ENCODE assay signal across 8 cellular contexts in genomic region chr6:27472617-27473400, GRCh38. TPM values are rescaled to one million over a fixed set of nuclear protein-coding genes. Genes with fewer than 3 reads are reported as not detected.
DNase-seq lines count a peak whose midpoint lies in the region; ATAC-seq and TF ChIP-seq lines count a peak whose summit lies in the region.

TSS of gene ZNF184 (minus strand) at chr6:27473105. CDS start at chr6:27472294, 811 bp downstream.

- TF ChIP-seq CTCF in CD4-positive, alpha-beta T cell (IDR thresholded peaks at IDR 0.05) = no peak
- TF ChIP-seq CTCF in lower leg skin (IDR thresholded peaks at IDR 0.05) = no peak

- peak within 1 kb of the TSS; percentile 88 for H3K27ac ChIP-seq in CD4-positive, alpha-beta T cell (ENCODE audit: low read depth, low read length)
- peak within 1 kb of the TSS; percentile 96 for H3K27ac ChIP-seq in duodenal mucosa (ENCODE audit: low read depth, low read length)

- peaks cover 3 to 6% of the 10 kb centered on the region in 2 donors for H3K36me3 ChIP-seq in duodenal mucosa (ENCODE audit: control insufficient read depth in 1 of 2, insufficient read depth in 2 of 2, low read length in 2 of 2)

- H3K36me3 Mint-ChIP-seq in CD4-positive, alpha-beta T cell (ENCODE audit: low read depth) = peaks cover 41% of the 10 kb centered on the region
- H3K36me3 Mint-ChIP-seq in activated CD4-positive, alpha-beta memory T cell treated with anti-CD3 and anti-CD28 coated beads for 36 hours = peaks cover 28% of the 10 kb centered on the region

- peak within 1 kb of the TSS; percentile 88 for H3K4me3 Mint-ChIP-seq in CD4-positive, alpha-beta T cell
- H3K4me3 Mint-ChIP-seq in activated CD4-positive, alpha-beta memory T cell treated with anti-CD3 and anti-CD28 coated beads for 36 hours = peak within 1 kb of the TSS; percentile 86

- peak within 1 kb of the TSS; percentile 91 for H3K27ac Mint-ChIP-seq in CD4-positive, alpha-beta T cell
- peak within 1 kb of the TSS; percentile 97 for H3K27ac Mint-ChIP-seq in activated CD4-positive, alpha-beta memory T cell treated with anti-CD3 and anti-CD28 coated beads for 36 hours

- H3K9ac ChIP-seq in duodenal mucosa (ENCODE audit: low read depth in 1 of 2, low read length in 2 of 2) = peak within 1 kb of the TSS; percentile 82 to 94

- POLR2A ChIA-PET in CD4-positive, alpha-beta T cell (lab: Charles Lee) = interaction anchor here (0.7 to 2.2 kb wide), 35 partner anchors 8 to 1532 kb away, joined by 3 to 20 read pairs (median 5); partner anchors contain the start of genes ZNF311 and ZNF391
- POLR2A ChIA-PET in activated CD4-positive, alpha-beta memory T cell treated with anti-CD3 and anti-CD28 coated beads for 36 hours (lab: Charles Lee) = interaction anchor here (0.7 to 1.2 kb wide), 3 partner anchors 23 to 295 kb away, joined by 3 to 4 read pairs (median 3); partner anchors contain the start of gene ZNF391

- H3K4me1 Mint-ChIP-seq in CD4-positive, alpha-beta T cell (ENCODE audit: low read depth) = peaks cover 53% of the 10 kb centered on the region
- peaks cover 43% of the 10 kb centered on the region for H3K4me1 Mint-ChIP-seq in activated CD4-positive, alpha-beta memory T cell treated with anti-CD3 and anti-CD28 coated beads for 36 hours (ENCODE audit: low read depth)

- peak within 1 kb of the TSS; percentile 94 to 100 for H3K4me3 ChIP-seq in duodenal mucosa (ENCODE audit: low read depth in 1 of 2, low read length in 2 of 2)
- peak within 1 kb of the TSS; percentile 97 for H3K4me3 ChIP-seq in lower leg skin (ENCODE audit: low read depth, poor library complexity, severe bottlenecking)

- no peaks in the 10 kb centered on the region for H3K27me3 Mint-ChIP-seq in CD4-positive, alpha-beta T cell
- H3K27me3 Mint-ChIP-seq in activated CD4-positive, alpha-beta memory T cell treated with anti-CD3 and anti-CD28 coated beads for 36 hours = no peaks in the 10 kb centered on the region

- peaks cover 11 to 13% of the 10 kb centered on the region in 2 donors for H3K4me1 ChIP-seq in duodenal mucosa (ENCODE audit: control insufficient read depth in 1 of 2, insufficient read depth in 2 of 2, low read length in 2 of 2)

- CTCF ChIA-PET in CD4-positive, alpha-beta T cell (lab: Charles Lee) = interaction anchor here (0.6 to 2.4 kb wide), 6 partner anchors 46 to 346 kb away, joined by 3 to 9 read pairs (median 5); no protein-coding TSS in a partner anchor
- CTCF ChIA-PET in activated CD4-positive, alpha-beta memory T cell treated with anti-CD3 and anti-CD28 coated beads for 36 hours (lab: Charles Lee) = interaction anchor here (0.5 to 2.1 kb wide), 12 partner anchors 10 to 1451 kb away, joined by 3 to 8 read pairs (median 3); partner anchors contain the start of genes POM121L2 and TRIM27

- WGBS in lower leg skin, 2 donors = 1% methylated on average over 37 to 45 of the region's 56 CpGs

- peak in 1 of 2 donors; percentile 31 for TF ChIP-seq POLR2A in lower leg skin (IDR thresholded peaks at IDR 0.05)

- no peaks in the 10 kb centered on the region for H3K27me3 ChIP-seq in CD4-positive, alpha-beta T cell (ENCODE audit: control insufficient read depth, insufficient read depth, low read length)
- H3K27me3 ChIP-seq in duodenal mucosa (ENCODE audit: control insufficient read depth in 1 of 2, insufficient read depth in 2 of 2, low read length in 2 of 2) = no peaks in the 10 kb centered on the region

- intact Hi-C loops in CD4-positive, alpha-beta T cell (cut with DNase I, micrococcal nuclease) = loop anchor here (5.0 to 10.0 kb wide), 10 partner anchors 81 to 1448 kb away; partner anchors contain the start of genes HMGN4 (in 1 of the 2), POM121L2 (in 1 of the 2), ZNF391 (in 1 of the 2) and ZSCAN23 (in 1 of the 2)
- intact Hi-C loops in activated CD4-positive, alpha-beta memory T cell treated with anti-CD3 and anti-CD28 coated beads for 36 hours (cut with micrococcal nuclease) = loop anchor here (2.0 to 10.0 kb wide), 2 partner anchors 140 to 1148 kb away; no protein-coding TSS in a partner anchor
- intact Hi-C loops in lower leg skin (cut with DNase I; ENCODE audit: low total_unique reads) = no loop called here

- H3K9me3 Mint-ChIP-seq in CD4-positive, alpha-beta T cell = no peaks in the 10 kb centered on the region
- no peaks in the 10 kb centered on the region for H3K9me3 Mint-ChIP-seq in activated CD4-positive, alpha-beta memory T cell treated with anti-CD3 and anti-CD28 coated beads for 36 hours

- H3K9me3 ChIP-seq in CD4-positive, alpha-beta T cell (ENCODE audit: control insufficient read depth, low read length) = no peaks in the 10 kb centered on the region
- no peaks in the 10 kb centered on the region for H3K9me3 ChIP-seq in duodenal mucosa (ENCODE audit: control insufficient read depth in 1 of 2, low read length in 2 of 2)

- ATAC-seq in CD4-positive, alpha-beta T cell (ENCODE audit: poor library complexity) = peak; percentile 59
- ATAC-seq in GM19438 (IDR thresholded peaks at IDR 0.05; ENCODE audit: low read depth, unreplicated experiment) = peak; percentile 83
- ATAC-seq in HG03575 (IDR thresholded peaks at IDR 0.05; ENCODE audit: extremely low read depth, insufficient number of reproducible peaks, low FRiP score, unreplicated experiment) = peak; percentile 48

- DNase-seq in CD4-positive, alpha-beta T cell = peak; percentile 68 to 83 (median 78)
- peak; percentile 94 for DNase-seq in NCI-H82 treated with DMSO at 0.1 percent for 48 hours (lab: John Stamatoyannopoulos, UW; ENCODE audit: unreplicated experiment)
- DNase-seq in activated CD4-positive, alpha-beta memory T cell treated with anti-CD3 and anti-CD28 coated beads for 36 hours = peak; percentile 92
- peak; percentile 94 to 99 for DNase-seq in lower leg skin (ENCODE audit: low spot score in 2 of 2)
- peak; percentile 66 to 80 for DNase-seq in stimulated activated CD4-positive, alpha-beta T cell treated with anti-CD3 and anti-CD28 coated beads, Interleukin-4, amount 100 ng/mL, for 48 hours (ENCODE audit: low read depth in 2 of 2)

RNA-seq across cellular contexts. Expression of gene ZNF184, which starts in this region (rescaled TPM):
- 10 to 100 TPM; 19.6 to 21.1 TPM for total RNA-seq in CD4-positive, alpha-beta T cell
- total RNA-seq in activated CD4-positive, alpha-beta memory T cell treated with anti-CD3 and anti-CD28 coated beads for 36 hours = 10 to 100 TPM; 12.2 to 12.7 TPM
- 10 to 100 TPM in 3 of 4 donors, 1 to 10 TPM in 1; 9.5 to 14.0 (median 12.3) TPM for total RNA-seq in lower leg skin

Comparison
In these comparisons a context has a peak if more than half of its experiments do, and no peak if none do; other contexts are left out.
1. Peak in every context shown above with its lines: DNase-seq, ATAC-seq, H3K4me3 ChIP-seq and H3K27ac ChIP-seq.